1 cellular context compared by ENCODE assay signal in the genomic region with DNA sequence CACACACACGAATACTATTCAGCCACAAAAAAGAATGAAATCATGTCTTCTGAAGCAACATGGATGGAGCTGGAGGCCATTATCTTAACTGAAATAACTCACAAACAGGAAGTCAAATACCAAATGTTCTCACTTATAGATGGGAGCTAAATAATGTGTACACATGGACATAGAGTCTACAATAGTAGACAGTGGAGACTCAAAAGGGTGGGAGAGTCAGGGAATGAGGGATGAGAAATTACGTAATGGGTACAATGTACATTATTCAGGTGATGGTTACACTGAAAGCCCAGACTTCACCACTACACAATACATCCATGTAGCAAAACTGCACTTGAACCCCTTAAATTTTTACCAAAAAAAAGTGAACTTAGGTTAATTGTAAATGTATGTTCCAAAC.
TF ChIP-seq lines count a peak whose summit lies in the region.

No MANE protein-coding gene starts in this region.

TF ChIP-seq in HepG2, 621 proteins besides CTCF, POLR2A, EP300 and RAD21 (continued from another document):
- peak; percentile 39; the same call in 1 of the 2 replicates for TF ChIP-seq HNF4G (IDR thresholded peaks at IDR 0.05; ENCODE audit: borderline replicate concordance, low read depth, low read length)
- no peak for TF ChIP-seq HNF4G (CRISPR knock-in tag; IDR thresholded peaks at IDR 0.05; ENCODE audit: borderline replicate concordance, low read depth)
- TF ChIP-seq ZNF264 (CRISPR knock-in tag; IDR thresholded peaks at IDR 0.05), result no peak
- 0 out of 2 replicates have a peak, but pooled peaks have one; percentile 13 for TF ChIP-seq SAP130 (CRISPR knock-in tag; IDR thresholded peaks at IDR 0.05; ENCODE audit: low read depth)
- 0 out of 2 replicates have a peak, but pooled peaks have one; percentile 24 for TF ChIP-seq RCOR2 (CRISPR knock-in tag; IDR thresholded peaks at IDR 0.05)
- TF ChIP-seq ZBTB40 (IDR thresholded peaks at IDR 0.05), result no peak
- no peak for TF ChIP-seq ZBTB40 (CRISPR knock-in tag; IDR thresholded peaks at IDR 0.05)
